ENCODE assay signal across 14 cellular contexts in genomic region chr12:26789731-26790644, GRCh38. TPM values are rescaled to one million over a fixed set of nuclear protein-coding genes. Genes with fewer than 3 reads are reported as not detected.
DNase-seq lines count a peak whose midpoint lies in the region; ATAC-seq and TF ChIP-seq lines count a peak whose summit lies in the region.
"Had no signal": no experiment of that assay in that cellular context is flagged by ENCODE, and none has a peak within 500 bp of the region (broad histone marks: within the 10 kb centered on the region; RNA-seq: fewer than 3 reads in every experiment).

No MANE protein-coding gene starts in this region.

- TF ChIP-seq CTCF in colonic mucosa (IDR thresholded peaks at IDR 0.05) (no peak), mucosa of descending colon (IDR thresholded peaks at IDR 0.05) (no peak)

- H3K4me1 Mint-ChIP-seq in activated CD4-positive, alpha-beta T cell treated with anti-CD3 and anti-CD28 coated beads for 36 hours, result peaks cover 29% of the 10 kb centered on the region

- H3K36me3 ChIP-seq in colonic mucosa (no peaks in the 10 kb centered on the region), mucosa of descending colon (ENCODE audit: low read depth) (no peaks in the 10 kb centered on the region)

- no peaks in the 10 kb centered on the region for H3K27me3 ChIP-seq in colonic mucosa

- H3K4me3 ChIP-seq in colonic mucosa, result no peak overlapping the region
- no peak overlapping the region for H3K4me3 ChIP-seq in mucosa of descending colon

- H3K9me3 ChIP-seq in colonic mucosa, result no peaks in the 10 kb centered on the region
- no peaks in the 10 kb centered on the region for H3K9me3 ChIP-seq in mucosa of descending colon

- in situ Hi-C loops in G401 (cut with HindIII; ENCODE audit: low sequenced_read_pairs), result no loop called here

- no peak overlapping the region for H3K4me3 Mint-ChIP-seq in activated CD4-positive, alpha-beta T cell treated with anti-CD3 and anti-CD28 coated beads for 36 hours
- H3K4me3 Mint-ChIP-seq: natural killer cell treated with Interleukin-12 subunit alpha and Interleukin-12 subunit beta and Interleukin-15 and Interleukin-18, amount 100 ng/mL, for 72 hours had no signal

- H3K27ac ChIP-seq in colonic mucosa, result peak overlapping the region; percentile 26

- no peaks in the 10 kb centered on the region for H3K9me3 Mint-ChIP-seq in activated CD4-positive, alpha-beta T cell treated with anti-CD3 and anti-CD28 coated beads for 36 hours (ENCODE audit: low read depth)
- H3K9me3 Mint-ChIP-seq: natural killer cell treated with Interleukin-12 subunit alpha and Interleukin-12 subunit beta and Interleukin-15 and Interleukin-18, amount 100 ng/mL, for 72 hours had no signal

- no peaks in the 10 kb centered on the region for H3K4me1 ChIP-seq in colonic mucosa
- peaks cover 21% of the 10 kb centered on the region for H3K4me1 ChIP-seq in mucosa of descending colon (ENCODE audit: low read depth)

- no peak overlapping the region for H3K9ac ChIP-seq in colonic mucosa (ENCODE audit: low read depth in 2 of 2, low read length in 2 of 2)

- no peaks in the 10 kb centered on the region for H3K27me3 Mint-ChIP-seq in activated CD4-positive, alpha-beta T cell treated with anti-CD3 and anti-CD28 coated beads for 36 hours
- H3K27me3 Mint-ChIP-seq: natural killer cell treated with Interleukin-12 subunit alpha and Interleukin-12 subunit beta and Interleukin-15 and Interleukin-18, amount 100 ng/mL, for 72 hours had no signal

- H3K36me3 Mint-ChIP-seq in activated CD4-positive, alpha-beta T cell treated with anti-CD3 and anti-CD28 coated beads for 36 hours (ENCODE audit: low read depth), result peaks cover 28% of the 10 kb centered on the region

- CTCF ChIA-PET in activated CD4-positive, alpha-beta T cell treated with anti-CD3 and anti-CD28 coated beads for 36 hours (lab: Charles Lee), result interaction anchor here (1.0 to 2.2 kb wide), 3 partner anchors 12 to 95 kb away, joined by 3 to 5 read pairs (median 4); no protein-coding TSS in a partner anchor

- peak; percentile 85 for ATAC-seq in mucosa of descending colon
- ATAC-seq in activated CD4-positive, alpha-beta T cell treated with anti-CD3 and anti-CD28 coated beads for 36 hours, result no peak
- ATAC-seq: natural killer cell treated with Interleukin-12 subunit alpha and Interleukin-12 subunit beta and Interleukin-15 and Interleukin-18, amount 100 ng/mL, for 72 hours had no signal

- no peak overlapping the region for H3K27ac Mint-ChIP-seq in activated CD4-positive, alpha-beta T cell treated with anti-CD3 and anti-CD28 coated beads for 36 hours

- DNase-seq in DMS53 treated with DMSO at 0.1 percent for 48 hours (lab: John Stamatoyannopoulos, UW; ENCODE audit: unreplicated experiment), result peak; percentile 38
- DNase-seq in LoVo (ENCODE audit: low spot score), result peak; percentile 38
- DNase-seq in colonic mucosa, result peak; percentile 40
- DNase-seq in mucosa of descending colon, result peak in 2 of 3 donors; percentile 44 to 59
- DNase-seq in activated CD4-positive, alpha-beta T cell treated with anti-CD3 and anti-CD28 coated beads for 36 hours, result no peak
- no peak for DNase-seq in G401 (ENCODE audit: low spot score)
- no peak for DNase-seq in SIG-M5 (lab: John Stamatoyannopoulos, UW)
- DNase-seq in NCI-H1436 (lab: John Stamatoyannopoulos, UW), result no peak
- DNase-seq: activated naive CD4-positive, alpha-beta T cell treated with anti-CD3 and anti-CD28 coated beads, Interleukin-2, amount 50 U/mL, for 16 hours; MV-4-11; NCI-H82; stimulated activated CD8-positive, alpha-beta memory T cell treated with anti-CD3 and anti-CD28 coated beads, Interleukin-4, amount 100 ng/mL, for 48 hours; T-helper 2 cell had no signal

- POLR2A ChIA-PET in activated CD4-positive, alpha-beta T cell treated with anti-CD3 and anti-CD28 coated beads for 36 hours (lab: Charles Lee), result no interaction called here

- intact Hi-C loops in colonic mucosa (cut with DNase I) (loop anchor here (10.0 kb wide), 1 partner anchor 55 kb away; no protein-coding TSS in a partner anchor), mucosa of descending colon (cut with DNase I, micrococcal nuclease) (no loop called here)
- intact Hi-C loops in activated CD4-positive, alpha-beta T cell treated with anti-CD3 and anti-CD28 coated beads for 36 hours (cut with DNase I, micrococcal nuclease), result loop anchor here in 1 of 2 experiments (5.0 kb wide), 1 partner anchor 43 kb away; no protein-coding TSS in a partner anchor

RNA-seq across cellular contexts. Expression of gene ITPR2, which starts 43.0 kb away (rescaled TPM):
- 10 to 100 TPM; 15.9 to 39.3 TPM for total RNA-seq in colonic mucosa
- 10 to 100 TPM; 33.3 to 60.8 (median 54.0) TPM for total RNA-seq in mucosa of descending colon
- total RNA-seq in activated CD4-positive, alpha-beta T cell treated with anti-CD3 and anti-CD28 coated beads for 36 hours, result 10 to 100 TPM; 27.3 to 28.6 TPM
- total RNA-seq in G401 (2014; rRNA removed; shearing (Covaris generic)), result 3.0 and 17.5 TPM in 2 replicates

Comparison
In these comparisons a context has a peak if more than half of its experiments do, and no peak if none do; other contexts are left out.
1. DNase-seq: peak in DMS53 treated with DMSO at 0.1 percent for 48 hours (single experiment), LoVo (single experiment), colonic mucosa (single experiment) and mucosa of descending colon (2 of 3); none in activated CD4-positive, alpha-beta T cell treated with anti-CD3 and anti-CD28 coated beads for 36 hours (single experiment), G401 (single experiment), SIG-M5 (single experiment) and NCI-H1436 (single experiment).